1 cellular context compared by ENCODE assay signal in the genomic region with DNA sequence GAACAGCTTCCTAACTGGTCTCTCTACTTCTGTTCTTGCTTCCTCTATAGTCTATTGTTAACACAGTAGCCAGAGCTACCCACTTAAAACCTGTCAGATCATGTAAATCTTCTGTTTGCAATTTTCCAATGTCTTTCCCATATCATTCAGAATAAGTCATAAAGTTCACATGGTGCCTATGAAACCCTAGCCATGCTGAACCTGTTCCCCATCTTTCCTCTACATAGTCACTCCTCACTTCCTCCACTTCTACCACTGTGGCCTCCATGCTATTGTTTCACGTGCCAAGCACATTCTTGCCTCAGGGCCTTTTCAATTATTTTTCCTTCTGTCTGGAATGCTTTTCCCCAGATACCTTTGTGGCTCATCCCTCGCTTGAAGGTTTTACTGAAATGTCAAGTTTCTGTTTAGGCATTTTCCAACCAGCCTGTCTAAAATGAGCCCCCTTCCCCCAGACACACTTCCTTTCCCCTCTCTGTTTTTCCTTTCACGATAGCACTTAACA.
TF ChIP-seq lines count a peak whose summit lies in the region.

No MANE protein-coding gene starts in this region.

TF ChIP-seq in IMR-90, 13 proteins besides CTCF, POLR2A, EP300 and RAD21:
- TF ChIP-seq, protein P1, sequence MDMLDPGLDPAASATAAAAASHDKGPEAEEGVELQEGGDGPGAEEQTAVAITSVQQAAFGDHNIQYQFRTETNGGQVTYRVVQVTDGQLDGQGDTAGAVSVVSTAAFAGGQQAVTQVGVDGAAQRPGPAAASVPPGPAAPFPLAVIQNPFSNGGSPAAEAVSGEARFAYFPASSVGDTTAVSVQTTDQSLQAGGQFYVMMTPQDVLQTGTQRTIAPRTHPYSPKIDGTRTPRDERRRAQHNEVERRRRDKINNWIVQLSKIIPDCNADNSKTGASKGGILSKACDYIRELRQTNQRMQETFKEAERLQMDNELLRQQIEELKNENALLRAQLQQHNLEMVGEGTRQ (IDR thresholded peaks at IDR 0.05; ENCODE audit: low read depth, low read length) = no peak
- TF ChIP-seq, protein P2, sequence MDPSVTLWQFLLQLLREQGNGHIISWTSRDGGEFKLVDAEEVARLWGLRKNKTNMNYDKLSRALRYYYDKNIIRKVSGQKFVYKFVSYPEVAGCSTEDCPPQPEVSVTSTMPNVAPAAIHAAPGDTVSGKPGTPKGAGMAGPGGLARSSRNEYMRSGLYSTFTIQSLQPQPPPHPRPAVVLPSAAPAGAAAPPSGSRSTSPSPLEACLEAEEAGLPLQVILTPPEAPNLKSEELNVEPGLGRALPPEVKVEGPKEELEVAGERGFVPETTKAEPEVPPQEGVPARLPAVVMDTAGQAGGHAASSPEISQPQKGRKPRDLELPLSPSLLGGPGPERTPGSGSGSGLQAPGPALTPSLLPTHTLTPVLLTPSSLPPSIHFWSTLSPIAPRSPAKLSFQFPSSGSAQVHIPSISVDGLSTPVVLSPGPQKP (IDR thresholded peaks at IDR 0.05; ENCODE audit: borderline replicate concordance, low read depth, low read length) = no peak
- TF ChIP-seq CEBPB (IDR thresholded peaks at IDR 0.05; ENCODE audit: low read depth, low read length) (no peak), RCOR1 (IDR thresholded peaks at IDR 0.05; ENCODE audit: insufficient replicate concordance, low read length) (no peak), MAFK (IDR thresholded peaks at IDR 0.05; ENCODE audit: low read depth, low read length) (no peak)
